Comparison of ENCODE assay signal across 12 cellular contexts in the genomic region with DNA sequence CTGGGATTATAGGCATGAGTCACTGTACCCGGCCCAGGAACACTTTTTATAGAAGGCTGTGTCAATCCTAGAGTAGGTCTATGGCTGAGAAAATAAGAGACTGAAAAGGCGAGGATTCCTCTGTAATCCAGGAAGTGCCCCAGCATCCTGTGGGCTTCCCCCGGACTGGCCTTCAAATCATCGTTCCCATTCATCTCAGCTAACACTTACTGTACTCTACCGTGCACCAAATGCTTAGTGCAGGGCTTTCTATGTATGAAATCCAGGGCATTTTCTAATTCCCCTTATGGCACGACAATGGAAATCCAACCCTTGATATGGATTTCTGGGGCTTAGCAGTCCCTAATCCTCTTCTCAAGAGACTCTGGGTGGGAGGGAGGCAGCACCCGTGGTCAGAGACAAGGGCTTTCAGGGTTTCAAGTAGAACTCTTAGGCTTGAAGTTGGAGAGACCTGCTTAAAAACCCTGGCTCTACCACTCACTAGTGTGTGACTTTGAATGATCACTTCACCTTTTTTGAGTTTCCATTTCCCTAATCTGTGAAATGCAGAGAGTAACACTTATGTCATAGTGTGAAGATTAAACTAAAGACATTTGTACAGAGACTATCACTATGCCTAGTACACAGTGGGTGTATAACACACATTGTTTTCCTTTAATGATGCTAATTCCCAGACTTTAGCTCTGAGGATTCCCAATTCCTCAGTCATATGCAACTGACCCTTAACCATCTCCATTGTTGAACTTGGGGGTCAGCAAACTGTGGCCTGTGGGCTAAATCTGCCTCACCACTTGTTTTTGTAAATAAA. TPM values are rescaled to one million over a fixed set of nuclear protein-coding genes. Genes with fewer than 3 reads are reported as not detected.
A peak's percentile ranks its signal among the peaks of the same experiment; 100 is the strongest.
DNase-seq lines count a peak whose midpoint lies in the region; ATAC-seq and TF ChIP-seq lines count a peak whose summit lies in the region.
"Had no signal": no experiment of that assay in that cellular context is flagged by ENCODE, and none has a peak within 500 bp of the region (broad histone marks: within the 10 kb centered on the region; RNA-seq: fewer than 3 reads in every experiment).

No MANE protein-coding gene starts in this region.

- intact Hi-C loops in PC-3 (cut with micrococcal nuclease): no loop called here

- H3F3A ChIP-seq in PC-3 (ENCODE audit: low read length, unreplicated experiment): no peaks in the 10 kb centered on the region

- POLR2A ChIA-PET in PC-3 (lab: Charles Lee; ENCODE audit: unreplicated experiment): no interaction called here

- no peak overlapping the region for H3K9ac ChIP-seq in PC-3 (ENCODE audit: low read length)

- H3K4me2 ChIP-seq in PC-3 (ENCODE audit: low read length): no peak overlapping the region

- no peaks in the 10 kb centered on the region for H4K20me1 ChIP-seq in PC-3 (ENCODE audit: low read length)

- no peak for TF ChIP-seq CTCF in PC-3 (conservative IDR thresholded peaks at IDR 0.05; ENCODE audit: low read depth, low read length)

- H3K4me3 Mint-ChIP-seq in naive B cell: peak overlapping the region in 1 of 8 donors; percentile 40
- H3K4me3 Mint-ChIP-seq: CD8-positive, alpha-beta memory T cell had no signal

- BruUV-seq in PC-3 (replicated peaks; lab: Mats Ljungman, UMichigan): no TSS peak

- H3K4me1 Mint-ChIP-seq in naive B cell: peaks cover 12 to 26% (median 15%) of the 10 kb centered on the region in 3 donors
- H3K4me1 Mint-ChIP-seq: CD8-positive, alpha-beta memory T cell had no signal

- H3K9me3 ChIP-seq in PC-3 (ENCODE audit: low read length): no peaks in the 10 kb centered on the region
- H3K9me3 ChIP-seq: sigmoid colon, SJSA1 had no signal

- no peak overlapping the region for H2AFZ ChIP-seq in PC-3 (ENCODE audit: low read length)

- peaks cover 4 to 10% of the 10 kb centered on the region in 2 donors for H3K36me3 Mint-ChIP-seq in naive B cell

- peak; percentile 61 for ATAC-seq in GM18511 (IDR thresholded peaks at IDR 0.05; ENCODE audit: unreplicated experiment)
- ATAC-seq in GM21619 (IDR thresholded peaks at IDR 0.05; ENCODE audit: unreplicated experiment): peak; percentile 66
- ATAC-seq in PC-3: peak; percentile 70; the same call in 1 of the 2 replicates
- ATAC-seq in naive B cell (ENCODE audit: low read depth in 2 of 2): peak; percentile 89 to 92
- ATAC-seq in GM19324 (IDR thresholded peaks at IDR 0.05; ENCODE audit: low FRiP score, unreplicated experiment): no peak

- H3K4me1 ChIP-seq in PC-3 (ENCODE audit: insufficient read depth, low read length): no peaks in the 10 kb centered on the region
- H3K4me1 ChIP-seq: sigmoid colon, SJSA1 had no signal

- H3K9me2 ChIP-seq in PC-3 (replicated peaks; ENCODE audit: low read length): no peaks in the 10 kb centered on the region

- H3K27ac ChIP-seq in PC-3 (ENCODE audit: low read length): no peak overlapping the region
- H3K27ac ChIP-seq: sigmoid colon, SJSA1 had no signal

- peak overlapping the region; percentile 8 to 89 (median 61) for H3K27ac Mint-ChIP-seq in naive B cell

- H3K27me3 Mint-ChIP-seq in naive B cell: no peaks in the 10 kb centered on the region
- H3K27me3 Mint-ChIP-seq: CD8-positive, alpha-beta memory T cell had no signal

- no peaks in the 10 kb centered on the region for H3K9me3 Mint-ChIP-seq in naive B cell
- H3K9me3 Mint-ChIP-seq: CD8-positive, alpha-beta memory T cell had no signal

- DNase-seq in PC-3 (no peak), naive B cell (peak; percentile 16), cortex of kidney (lab: John Stamatoyannopoulos, UW) (no peak)
- no peak for DNase-seq in stimulated activated CD4-positive, alpha-beta T cell treated with anti-CD3 and anti-CD28 coated beads, Interleukin-12 subunit alpha, Interleukin-12 subunit beta, amount 100 ng/mL, for 4 hours
- DNase-seq: CD8-positive, alpha-beta memory T cell; glutamatergic neuron; KG1; sigmoid colon had no signal

- H3K4me3 ChIP-seq in PC-3 (ENCODE audit: low read length): no peak overlapping the region
- H3K4me3 ChIP-seq: sigmoid colon, SJSA1 had no signal

- no peaks in the 10 kb centered on the region for H3K27me3 ChIP-seq in PC-3 (ENCODE audit: low read length)
- H3K27me3 ChIP-seq: sigmoid colon, SJSA1 had no signal

- peaks cover 24% of the 10 kb centered on the region for H3K36me3 ChIP-seq in PC-3 (ENCODE audit: low read depth, low read length)

- CTCF ChIA-PET in PC-3 (lab: Charles Lee): no interaction called here

- H3K79me2 ChIP-seq in PC-3 (ENCODE audit: low read length): no peaks in the 10 kb centered on the region

RNA-seq across cellular contexts. Expression of a gene that starts 20.3 kb away (rescaled TPM):
- 25.3 and 30.5 TPM in 2 replicates for total RNA-seq in PC-3 (2014; rRNA removed)
- 10 to 100 TPM in 5 of 6 donors, 1 to 10 TPM in 1; 9.6 to 16.9 (median 13.6) TPM for polyA plus RNA-seq in naive B cell (ENCODE audit: low read depth in 6 of 6)

RNA-seq across cellular contexts. Expression of a gene that starts 25.8 kb away (rescaled TPM):
- 25.7 and 31.4 TPM in 2 replicates for total RNA-seq in PC-3 (2014; rRNA removed)
- not detected for polyA plus RNA-seq in naive B cell (ENCODE audit: low read depth in 6 of 6)

RNA-seq across cellular contexts. Expression of a gene that starts 28.8 kb away (rescaled TPM):
- 62.0 and 78.2 TPM in 2 replicates for total RNA-seq in PC-3 (2014; rRNA removed)
- 10 to 100 TPM; 34.7 to 90.6 (median 68.5) TPM for polyA plus RNA-seq in naive B cell (ENCODE audit: low read depth in 6 of 6)
